9 cellular contexts compared by ENCODE assay signal in the genomic region with DNA sequence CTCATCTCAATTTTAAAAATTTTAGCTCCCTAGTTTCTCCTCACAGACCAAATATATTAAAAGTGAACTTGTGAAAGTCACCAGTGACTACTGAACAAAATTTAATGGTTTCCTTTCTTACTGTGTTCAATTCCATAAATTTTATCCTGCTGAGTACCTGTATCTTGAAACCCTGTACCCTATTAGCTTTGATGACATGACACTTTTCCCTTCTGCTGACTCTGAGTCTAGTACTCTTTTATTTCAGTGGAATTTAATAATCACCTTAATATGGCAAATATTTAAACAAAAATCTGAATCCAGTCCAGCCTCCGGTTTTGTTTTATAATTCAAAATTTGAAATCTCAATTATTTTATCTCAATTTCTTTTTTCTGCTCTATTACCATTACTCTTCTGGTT.
"Had no signal": no experiment of that assay in that cellular context is flagged by ENCODE, and none has a peak within 500 bp of the region (broad histone marks: within the 10 kb centered on the region; RNA-seq: fewer than 3 reads in every experiment).

No MANE protein-coding gene starts in this region.

- H3K4me3 Mint-ChIP-seq: GM23338, HFFc6, IgD-negative memory B cell had no signal

- H3K9me3 ChIP-seq: HAP-1 had no signal

- H3K4me1 ChIP-seq: HAP-1 had no signal

- ATAC-seq: GM23338, HCT116 had no signal

- H3K27me3 Mint-ChIP-seq: IgD-negative memory B cell had no signal

- H3K4me3 ChIP-seq: GM23338, HAP-1 had no signal

- H3K36me3 ChIP-seq: HAP-1 had no signal

- H3K27ac ChIP-seq: HL-60 had no signal

- H3K9me3 Mint-ChIP-seq: GM23338, HFFc6, IgD-negative memory B cell had no signal

- DNase-seq: H7, HFFc6, KG1 had no signal

- H3K4me1 Mint-ChIP-seq: IgD-negative memory B cell had no signal

- H2AFZ ChIP-seq: GM23338 had no signal

- H3K27ac Mint-ChIP-seq: GM23338, HFFc6, IgD-negative memory B cell had no signal

- FAIRE-seq: H1 had no signal

- H3K4me2 ChIP-seq: GM23338 had no signal
